1 cellular context compared by ENCODE assay signal in the genomic region with DNA sequence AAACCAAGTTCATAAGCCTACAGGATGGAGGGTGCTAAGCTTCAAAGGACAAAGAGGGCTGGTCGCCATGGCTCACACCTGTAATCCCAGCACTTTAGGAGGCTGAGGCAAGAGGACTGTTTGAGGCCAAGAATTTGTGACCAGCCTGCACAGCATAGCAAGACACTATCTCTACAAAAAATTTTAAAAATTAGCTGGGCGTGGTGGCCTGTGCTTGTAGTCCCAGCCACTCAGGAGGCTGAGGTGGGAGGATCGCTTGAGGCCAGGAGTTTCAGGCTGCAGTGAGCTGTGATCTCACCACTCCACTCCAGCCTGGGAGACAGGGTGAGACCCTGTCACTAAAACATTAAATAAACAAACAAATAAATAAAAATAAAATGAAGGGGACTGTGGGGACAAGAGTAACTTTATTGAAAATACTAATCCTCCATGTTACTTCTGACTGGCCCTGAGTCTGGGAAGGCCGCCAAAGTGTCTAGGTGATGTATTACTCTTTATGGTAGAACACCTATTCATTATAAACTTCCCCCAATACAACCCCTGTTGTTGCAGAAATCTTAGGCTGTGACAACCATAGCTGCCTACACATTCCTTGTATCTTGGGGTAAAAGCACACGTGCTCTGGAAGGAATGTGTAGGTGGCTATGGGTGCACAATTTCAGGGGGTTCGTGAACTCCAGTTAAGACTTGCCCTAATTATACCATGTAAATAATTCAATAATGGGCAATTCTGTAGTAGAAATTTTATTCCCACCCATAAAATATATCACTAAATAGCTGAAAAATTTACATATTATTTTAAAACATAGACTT.
TF ChIP-seq lines count a peak whose summit lies in the region.

No MANE protein-coding gene starts in this region.

TF ChIP-seq in IMR-90, 13 proteins besides CTCF, POLR2A, EP300 and RAD21 (continued from another document):
- TF ChIP-seq FOS (IDR thresholded peaks at IDR 0.05; ENCODE audit: low read depth, low read length) (no peak), CHD1 (IDR thresholded peaks at IDR 0.05; ENCODE audit: low read depth, low read length) (no peak)
TF ChIP-seq in IMR-90: peak in this region for 0.
